ENCODE assay signal across 8 cellular contexts in genomic region chr1:67685067-67685557, GRCh38. TPM values are rescaled to one million over a fixed set of nuclear protein-coding genes. Genes with fewer than 3 reads are reported as not detected.
A peak's percentile ranks its signal among the peaks of the same experiment; 100 is the strongest.
DNase-seq lines count a peak whose midpoint lies in the region; ATAC-seq, FAIRE-seq and TF ChIP-seq lines count a peak whose summit lies in the region.

Gene GADD45A, plus strand, starts transcription at chr1:67685201. Its CDS starts 294 bp downstream, at chr1:67685495.

- POLR2A ChIA-PET in HepG2 (lab: Yijun Ruan, JAX): interaction anchor here (0.6 to 4.3 kb wide), 41 partner anchors 11 to 269 kb away, joined by 3 to 114 read pairs (median 5); no protein-coding TSS in a partner anchor

- H3K79me2 ChIP-seq in HepG2 (ENCODE audit: insufficient read depth, low read length): peaks cover 28% of the 10 kb centered on the region

- TF ChIP-seq CTCF in HepG2 (CRISPR knock-in tag; IDR thresholded peaks at IDR 0.05): peak; percentile 23; the same call in 1 of the 2 replicates

- peaks cover 32% of the 10 kb centered on the region for H3K36me3 Mint-ChIP-seq in dendritic cell treated with granulocyte-macrophage colony-stimulating factor and Interleukin-4, amounts not matched to agents 40 ng/mL and 50 ng/mL, for 4 days (ENCODE audit: low read depth)

- H3K4me3 Mint-ChIP-seq in dendritic cell treated with granulocyte-macrophage colony-stimulating factor and Interleukin-4, amounts not matched to agents 40 ng/mL and 50 ng/mL, for 4 days: peak within 1 kb of the TSS; percentile 92

- H3K27ac ChIP-seq in HepG2 (ENCODE audit: extremely low read length, insufficient read depth, low read length): peak within 1 kb of the TSS; percentile 96

- CTCF ChIA-PET in HepG2 (lab: Yijun Ruan, JAX; ENCODE audit: low intra/inter-chr PET ratio, low total read pairs): no interaction called here

- H3K9me3 ChIP-seq in HepG2 (ENCODE audit: low read length): no peaks in the 10 kb centered on the region

- peak; percentile 67 to 99 (median 96) for DNase-seq in C1 segment of cervical spinal cord (lab: John Stamatoyannopoulos, UW)
- peak; percentile 98 for DNase-seq in NCI-H748 treated with DMSO at 0.1 percent for 48 hours (lab: John Stamatoyannopoulos, UW)
- DNase-seq in activated CD4-positive, alpha-beta T cell treated with anti-CD3 and anti-CD28 coated beads, Interleukin-2, amount 50 U/mL, for 24 hours (ENCODE audit: low read depth in 1 of 2, low spot score in 1 of 2): peak; percentile 76 to 94
- peak; percentile 98 for DNase-seq in HepG2 (ENCODE audit: low spot score)
- DNase-seq in stimulated activated CD4-positive, alpha-beta T cell treated with anti-CD3 and anti-CD28 coated beads, Interleukin-4, amount 100 ng/mL, for 1 hour: peak; percentile 86

- H4K20me1 ChIP-seq in HepG2 (ENCODE audit: insufficient read depth, low read length): peaks cover 15% of the 10 kb centered on the region

- H3K27ac Mint-ChIP-seq in dendritic cell treated with granulocyte-macrophage colony-stimulating factor and Interleukin-4, amounts not matched to agents 40 ng/mL and 50 ng/mL, for 4 days: peak within 1 kb of the TSS; percentile 89

- peaks cover 50% of the 10 kb centered on the region for H3K4me1 Mint-ChIP-seq in dendritic cell treated with granulocyte-macrophage colony-stimulating factor and Interleukin-4, amounts not matched to agents 40 ng/mL and 50 ng/mL, for 4 days (ENCODE audit: low read depth)

- peaks cover 1 to 14% of the 10 kb centered on the region in 2 experiments; a peak in 2 of 5 replicates for H3K36me3 ChIP-seq in HepG2 (replicated peaks in 1 of 2; ENCODE audit: control insufficient read depth in 1 of 2, insufficient read depth in 2 of 2, low read length in 2 of 2)

- ATAC-seq in GM19372 (IDR thresholded peaks at IDR 0.05; ENCODE audit: low read depth, unreplicated experiment) (peak; percentile 84), HG03558 (IDR thresholded peaks at IDR 0.05; ENCODE audit: extremely low read depth, unreplicated experiment) (peak; percentile 73), HepG2 (peak; percentile 91)

- FAIRE-seq in HepG2 (lab: Jason Lieb, UNC): peak; percentile 74

- TF ChIP-seq EP300 in HepG2 (IDR thresholded peaks at IDR 0.05; ENCODE audit: low read depth in 2 of 2, low read length in 2 of 2): peak; percentile 14 to 22; a peak in 1 of 4 replicates
- TF ChIP-seq EP300 in HepG2 (CRISPR knock-in tag; IDR thresholded peaks at IDR 0.05; ENCODE audit: borderline replicate concordance): peak; percentile 38; the same call in 1 of the 2 replicates

- H3K4me2 ChIP-seq in HepG2 (ENCODE audit: low read depth, low read length): peak within 1 kb of the TSS; percentile 96

- TF ChIP-seq POLR2A in HepG2 (IDR thresholded peaks at IDR 0.05; ENCODE audit: insufficient read depth in 1 of 2, low read depth in 2 of 2, low read length in 2 of 2): peak; percentile 98 to 100

- H3K9me3 Mint-ChIP-seq in dendritic cell treated with granulocyte-macrophage colony-stimulating factor and Interleukin-4, amounts not matched to agents 40 ng/mL and 50 ng/mL, for 4 days: no peaks in the 10 kb centered on the region

- H3K4me3 ChIP-seq in HepG2 (replicated peaks in 1 of 3; ENCODE audit: insufficient read depth in 1 of 3, low read depth in 2 of 3, low read length in 3 of 3): peak within 1 kb of the TSS; percentile 97 to 99 (median 98)

- peaks cover 60% of the 10 kb centered on the region for H3K4me1 ChIP-seq in HepG2 (ENCODE audit: insufficient read depth, low read length)

- peak; percentile 77 for TF ChIP-seq RAD21 in HepG2 (CRISPR knock-in tag; IDR thresholded peaks at IDR 0.05)

- in situ Hi-C loops in HepG2 (cut with HindIII; ENCODE audit: extremely low pct_ligation_motif_present, low pct_unique_long_range_greater_than_20kb): loop anchor here (5.0 to 10.0 kb wide), 2 partner anchors 77 to 120 kb away; no protein-coding TSS in a partner anchor

- H3K9ac ChIP-seq in HepG2 (ENCODE audit: insufficient read depth, low read depth, low read length): peak within 1 kb of the TSS; percentile 98

- no peaks in the 10 kb centered on the region for H3K27me3 Mint-ChIP-seq in dendritic cell treated with granulocyte-macrophage colony-stimulating factor and Interleukin-4, amounts not matched to agents 40 ng/mL and 50 ng/mL, for 4 days

- intact Hi-C loops in dendritic cell treated with granulocyte-macrophage colony-stimulating factor and Interleukin-4, amounts not matched to agents 40 ng/mL and 50 ng/mL, for 4 days (cut with micrococcal nuclease): loop anchor here (5.0 to 10.0 kb wide), 2 partner anchors 123 to 150 kb away; no protein-coding TSS in a partner anchor
- intact Hi-C loops in HepG2 (cut with micrococcal nuclease; ENCODE audit: unreplicated experiment): loop anchor here (1.0 to 5.0 kb wide), 3 partner anchors 21 to 258 kb away; no protein-coding TSS in a partner anchor

- H3K27me3 ChIP-seq in HepG2 (ENCODE audit: control insufficient read depth in 1 of 2, insufficient read depth in 2 of 2, low read length in 2 of 2): no peaks in the 10 kb centered on the region; a peak in 1 of 5 replicates

- whole genome bisulfite sequencing in HepG2 (ENCODE audit: low lambda C conversion rate): no CpG with 5 or more reads among the region's 39 CpGs

- BruUV-seq in HepG2 (replicated peaks; lab: Mats Ljungman, UMichigan): no TSS peak

- H2AFZ ChIP-seq in HepG2 (ENCODE audit: low read length): no peak within 1 kb of the TSS

TF ChIP-seq in HepG2, 621 proteins besides CTCF, POLR2A, EP300 and RAD21 (continues in another document):
- TF ChIP-seq MAX (IDR thresholded peaks at IDR 0.05) (peak; percentile 71), ZBTB42 (CRISPR knock-in tag; IDR thresholded peaks at IDR 0.05) (peak; percentile 69; the same call in 1 of the 2 replicates), RFX5 (IDR thresholded peaks at IDR 0.05; ENCODE audit: low read depth, low read length) (peak; percentile 58), ZNF282 (IDR thresholded peaks at IDR 0.05; ENCODE audit: partially characterized antibody) (no peak), ATF4 (CRISPR knock-in tag; IDR thresholded peaks at IDR 0.05) (peak in 1 of 2 experiments; percentile 69; a peak in 2 of 4 replicates), ZNF17 (CRISPR knock-in tag; IDR thresholded peaks at IDR 0.05) (peak; percentile 58; the same call in 1 of the 2 replicates), RORA (CRISPR knock-in tag; IDR thresholded peaks at IDR 0.05) (no peak), ZNF75D (CRISPR knock-in tag; IDR thresholded peaks at IDR 0.05; ENCODE audit: borderline replicate concordance) (peak; percentile 89; the same call in 1 of the 2 replicates), CAMTA2 (CRISPR knock-in tag; IDR thresholded peaks at IDR 0.05; ENCODE audit: borderline replicate concordance) (peak; percentile 72), ELF4 (CRISPR knock-in tag; IDR thresholded peaks at IDR 0.05; ENCODE audit: borderline replicate concordance) (no peak), ZNF44 (CRISPR knock-in tag; IDR thresholded peaks at IDR 0.05) (no peak), ZMYM4 (CRISPR knock-in tag; IDR thresholded peaks at IDR 0.05) (peak; percentile 93), ZNF225 (CRISPR knock-in tag; IDR thresholded peaks at IDR 0.05) (peak; percentile 72; the same call in 1 of the 2 replicates), NCOA5 (CRISPR knock-in tag; IDR thresholded peaks at IDR 0.05) (no peak), TBL1XR1 (IDR thresholded peaks at IDR 0.05; ENCODE audit: borderline replicate concordance, low read length, partially characterized antibody) (peak; percentile 65), ZNF850 (CRISPR knock-in tag; conservative IDR thresholded peaks at IDR 0.05) (0 out of 2 replicates have a peak, but pooled peaks have one; percentile 89), SKI (IDR thresholded peaks at IDR 0.05; ENCODE audit: partially characterized antibody) (peak; percentile 37), MLLT10 (CRISPR knock-in tag; IDR thresholded peaks at IDR 0.05) (peak; percentile 61; the same call in 1 of the 2 replicates), HOXD1 (CRISPR knock-in tag; IDR thresholded peaks at IDR 0.05) (peak; percentile 56; the same call in 1 of the 2 replicates), SIN3A (IDR thresholded peaks at IDR 0.05; ENCODE audit: borderline replicate concordance, low read depth, low read length) (peak; percentile 90; the same call in 1 of the 2 replicates)

RNA-seq across cellular contexts. Expression of gene GADD45A, which starts in this region (rescaled TPM):
- 25.0 and 46.2 TPM in 2 replicates for total RNA-seq in HepG2 (2016; rRNA removed; fragmentation: Illumina TruSeq; extraction: Trizol)
- total RNA-seq in HepG2 (2016; cell fraction: cytosol; rRNA removed; fragmentation: Illumina TruSeq; extraction: Trizol; ENCODE audit: low read depth): 21.8 and 26.9 TPM in 2 replicates
- 23.2 and 49.2 TPM in 2 replicates for total RNA-seq in HepG2 (2016; cell fraction: insoluble cytoplasmic fraction; rRNA removed; fragmentation: Illumina TruSeq; extraction: Trizol)
- 27.1 and 30.4 TPM in 2 replicates for total RNA-seq in HepG2 (2016; cell fraction: membrane; rRNA removed; fragmentation: Illumina TruSeq; extraction: Trizol)
- 59.8 and 64.1 TPM in 2 replicates for total RNA-seq in HepG2 (2016; cell fraction: nucleus; rRNA removed; fragmentation: Illumina TruSeq; extraction: Trizol)
- polyA plus RNA-seq in HepG2 (2011; rRNA removed): 33.2 and 36.2 TPM in 2 replicates
- polyA plus RNA-seq in HepG2 (2011; cell fraction: cytosol; rRNA removed): 30.4 and 31.8 TPM in 2 replicates
- polyA plus RNA-seq in HepG2 (2011; cell fraction: nucleus; rRNA removed): 131 and 138 TPM in 2 replicates
- polyA plus RNA-seq in HepG2 (2012): 49.0 and 63.8 TPM in 2 replicates
- 24.1 and 25.0 TPM in 2 replicates for polyA plus RNA-seq in HepG2 (2016; cell fraction: cytosol; fragmentation: Illumina TruSeq; extraction: Trizol; ENCODE audit: low read depth)
- polyA plus RNA-seq in HepG2 (2016; cell fraction: insoluble cytoplasmic fraction; fragmentation: Illumina TruSeq; extraction: Trizol; ENCODE audit: low read depth): 48.7 and 51.1 TPM in 2 replicates
- polyA plus RNA-seq in HepG2 (2016; cell fraction: membrane; fragmentation: Illumina TruSeq; extraction: Trizol; ENCODE audit: low read depth): 26.6 and 28.9 TPM in 2 replicates
- polyA plus RNA-seq in HepG2 (2016; cell fraction: nucleus; fragmentation: Illumina TruSeq; extraction: Trizol; ENCODE audit: insufficient read depth, low read depth): 151 and 156 TPM in 2 replicates
- polyA minus RNA-seq in HepG2 (2011; rRNA and poly(A)+ RNA removed; ENCODE audit: low replicate concordance): 1.4 and 17.0 TPM in 2 replicates
- polyA minus RNA-seq in HepG2 (2011; cell fraction: cytosol; rRNA and poly(A)+ RNA removed): 11.3 and 13.7 TPM in 2 replicates
- polyA minus RNA-seq in HepG2 (2011; cell fraction: nucleus; rRNA and poly(A)+ RNA removed): 60.7 and 75.2 TPM in 2 replicates

Comparison
In these comparisons a context has a peak if more than half of its experiments do, and no peak if none do; other contexts are left out.
1. Peak in every context shown above with its lines: DNase-seq, ATAC-seq, H3K4me3 ChIP-seq and H3K27ac ChIP-seq.